8 cellular contexts compared by ENCODE assay signal in genomic region chr3:51498871-51499790, GRCh38. TPM values are rescaled to one million over a fixed set of nuclear protein-coding genes. Genes with fewer than 3 reads are reported as not detected.
A peak's percentile ranks its signal among the peaks of the same experiment; 100 is the strongest.
DNase-seq lines count a peak whose midpoint lies in the region; ATAC-seq and TF ChIP-seq lines count a peak whose summit lies in the region.

No MANE protein-coding gene starts in this region.

- ATAC-seq in GM21447 (IDR thresholded peaks at IDR 0.05; ENCODE audit: unreplicated experiment) = peak; percentile 56

- H3K9ac ChIP-seq in HUES6 (ENCODE audit: low read length) (peak overlapping the region; percentile 90), OCI-LY1 (ENCODE audit: low read length) (peak overlapping the region; percentile 76)

- no peak for TF ChIP-seq CTCF in OCI-LY1 (IDR thresholded peaks at IDR 0.05; ENCODE audit: low read length)
- TF ChIP-seq CTCF in epithelial cell of esophagus (IDR thresholded peaks at IDR 0.05; ENCODE audit: insufficient read depth, low read depth, low read length, missing control alignments) = no peak

- H3K36me3 ChIP-seq in HUES6 (ENCODE audit: control insufficient read depth, insufficient read depth, low read length) (peaks cover 12% of the 10 kb centered on the region), OCI-LY1 (ENCODE audit: insufficient read depth, low read length) (peaks cover 24% of the 10 kb centered on the region)

- H2AFZ ChIP-seq in OCI-LY1 (ENCODE audit: low read length) = no peak overlapping the region

- peak overlapping the region; percentile 93 for H3K4me3 ChIP-seq in HUES6 (ENCODE audit: low read depth, low read length)
- H3K4me3 ChIP-seq in OCI-LY1 (ENCODE audit: low read depth, low read length, poor library complexity, severe bottlenecking) = peak overlapping the region; percentile 77
- H3K4me3 ChIP-seq in epithelial cell of esophagus (ENCODE audit: low read length) = peak overlapping the region; percentile 84

- DNase-seq in Caki2 (ENCODE audit: low read depth) (peak; percentile 98), activated T-cell treated with anti-CD3 and anti-CD28 coated beads for 24 hours (ENCODE audit: low read depth) (peak; percentile 83), epithelial cell of esophagus (ENCODE audit: low read depth) (peak; percentile 95), middle frontal gyrus (ENCODE audit: extremely low spot score, low spot score) (peak; percentile 52)
- peak; percentile 54 to 63 for DNase-seq in stimulated activated CD8-positive, alpha-beta memory T cell treated with anti-CD3 and anti-CD28 coated beads, Interleukin-2, amount 100 ng/mL, for 1 hour (ENCODE audit: low read depth in 2 of 2)

- H4K20me1 ChIP-seq in OCI-LY1 (ENCODE audit: insufficient read depth, low read length) = no peaks in the 10 kb centered on the region

- H3K27ac ChIP-seq in HUES6 (ENCODE audit: low read depth, low read length) (peak overlapping the region; percentile 89), OCI-LY1 (ENCODE audit: low read depth, low read length, poor library complexity, severe bottlenecking) (peak overlapping the region; percentile 73)

- H3F3A ChIP-seq in OCI-LY1 (ENCODE audit: insufficient read depth, low read length) = no peaks in the 10 kb centered on the region

- H3K9me3 ChIP-seq in HUES6 (ENCODE audit: control insufficient read depth, insufficient read depth, low read depth, low read length) (no peaks in the 10 kb centered on the region), OCI-LY1 (ENCODE audit: low read length) (no peaks in the 10 kb centered on the region)

- H3K27me3 ChIP-seq in HUES6 (ENCODE audit: control insufficient read depth, insufficient read depth, low read length) = no peaks in the 10 kb centered on the region
- H3K27me3 ChIP-seq in OCI-LY1 (ENCODE audit: insufficient read depth, low read length) = no peaks in the 10 kb centered on the region

- H3K79me2 ChIP-seq in OCI-LY1 (ENCODE audit: insufficient read depth, low read length) = peaks cover 42% of the 10 kb centered on the region

- H3K4me1 ChIP-seq in HUES6 (ENCODE audit: control insufficient read depth, insufficient read depth, low read length) (no peaks in the 10 kb centered on the region), OCI-LY1 (ENCODE audit: insufficient read depth, low read length, severe bottlenecking) (peaks cover 17% of the 10 kb centered on the region)

- H3K4me2 ChIP-seq in OCI-LY1 (ENCODE audit: low read length) = peak overlapping the region; percentile 69

- in situ Hi-C loops in Caki2 (cut with HindIII; ENCODE audit: low pct_unique_long_range_greater_than_20kb, low sequenced_read_pairs) = no loop called here

- H3K9me2 ChIP-seq in OCI-LY1 (ENCODE audit: low read depth, low read length) = no peaks in the 10 kb centered on the region

RNA-seq across cellular contexts. Expression of gene DCAF1, which starts 0.7 kb away (rescaled TPM):
- total RNA-seq in Caki2 (2014; rRNA removed; shearing (Covaris generic); ENCODE audit: low replicate concordance) = 3.0 and 6.6 TPM in 2 replicates

RNA-seq across cellular contexts. Expression of gene RAD54L2, which starts 39.4 kb away (rescaled TPM):
- 5.8 and 11.1 TPM in 2 replicates for total RNA-seq in Caki2 (2014; rRNA removed; shearing (Covaris generic); ENCODE audit: low replicate concordance)

Comparison
In these comparisons a context has a peak if more than half of its experiments do, and no peak if none do; other contexts are left out.
1. Peak in every context shown above with its lines: DNase-seq, ATAC-seq, H3K4me3 ChIP-seq and H3K27ac ChIP-seq.